In genomic region chr5:169602535-169602934, GRCh38 we compare ENCODE assay signal across 18 cellular contexts. TPM values are rescaled to one million over a fixed set of nuclear protein-coding genes. Genes with fewer than 3 reads are reported as not detected.
DNase-seq lines count a peak whose midpoint lies in the region; ATAC-seq and TF ChIP-seq lines count a peak whose summit lies in the region.
"Had no signal": no experiment of that assay in that cellular context is flagged by ENCODE, and none has a peak within 500 bp of the region (broad histone marks: within the 10 kb centered on the region; RNA-seq: fewer than 3 reads in every experiment).

No MANE protein-coding gene starts in this region.

- DNase-seq in GM23248 (peak; percentile 70), fibroblast of mammary gland (ENCODE audit: low read depth) (peak; percentile 15), NCI-H2081 treated with DMSO at 0.1 percent for 48 hours (lab: John Stamatoyannopoulos, UW) (no peak), superior temporal gyrus (ENCODE audit: extremely low spot score) (no peak), NCI-H1436 treated with DMSO at 0.1 percent for 48 hours (lab: John Stamatoyannopoulos, UW) (no peak), left ventricle myocardium superior (no peak)
- DNase-seq: 8988T; CD4-positive, alpha-beta T cell; NCI-H1092 treated with DMSO at 0.1 percent for 48 hours; NCI-H1930; NCI-H2171 treated with DMSO at 0.1 percent for 48 hours; NCI-H774; Peyer's patch; SHP77 had no signal

- H2AFZ ChIP-seq in ACC112 (ENCODE audit: low read length, unreplicated experiment) = no peak overlapping the region
- H2AFZ ChIP-seq in GM23248 = no peak overlapping the region

- H3K36me3 ChIP-seq in ACC112 (ENCODE audit: insufficient read depth, low read length) = peaks cover 67% of the 10 kb centered on the region
- H3K36me3 ChIP-seq in GM23248 (ENCODE audit: low read depth) = peaks cover 82% of the 10 kb centered on the region

- in situ Hi-C loops in GM23248 (cut with MboI) = no loop called here

- H3K4me1 ChIP-seq in ACC112 (ENCODE audit: control insufficient read depth, insufficient read depth, low read length, unreplicated experiment) (peaks cover 18% of the 10 kb centered on the region), GM23248 (ENCODE audit: insufficient read depth) (peaks cover 24% of the 10 kb centered on the region)
- H3K4me1 ChIP-seq: Peyer's patch had no signal

- H3K9me3 ChIP-seq in GM23248 (ENCODE audit: low read depth) = no peaks in the 10 kb centered on the region
- H3K9me3 ChIP-seq: Peyer's patch had no signal

- no peak for TF ChIP-seq CTCF in fibroblast of mammary gland (conservative IDR thresholded peaks at IDR 0.05; ENCODE audit: control insufficient read depth, insufficient read depth, low read depth, low read length)

- intact Hi-C loops in left ventricle myocardium superior (cut with micrococcal nuclease) = no loop called here

- no peaks in the 10 kb centered on the region for H3K9me2 ChIP-seq in GM23248 (ENCODE audit: insufficient read depth)

- H3K9ac ChIP-seq in GM23248 = no peak overlapping the region

- ATAC-seq in SK-N-SH treated with all-trans-retinoic acid at 6 μM for 48 hours (peak; percentile 83), left ventricle myocardium superior (no peak)
- ATAC-seq: K562 had no signal

- H3K27ac ChIP-seq in ACC112 (ENCODE audit: low read depth, low read length) (peak overlapping the region; percentile 54), GM23248 (peak overlapping the region; percentile 47)
- H3K27ac ChIP-seq: HL-60, Peyer's patch had no signal

- H3K27me3 ChIP-seq in ACC112 (ENCODE audit: insufficient read depth, low read length) = no peaks in the 10 kb centered on the region
- no peaks in the 10 kb centered on the region for H3K27me3 ChIP-seq in GM23248 (replicated peaks; ENCODE audit: insufficient read depth)
- H3K27me3 ChIP-seq: Peyer's patch had no signal

- no peak overlapping the region for H3K4me3 ChIP-seq in ACC112 (ENCODE audit: low read depth, low read length)
- no peak overlapping the region for H3K4me3 ChIP-seq in GM23248
- H3K4me3 ChIP-seq in fibroblast of mammary gland (ENCODE audit: control insufficient read depth, low read depth, low read length) = no peak overlapping the region
- H3K4me3 ChIP-seq: K562, Peyer's patch had no signal

- H3K79me2 ChIP-seq in ACC112 (ENCODE audit: control insufficient read depth, insufficient read depth, low read length, unreplicated experiment) (peaks cover 5% of the 10 kb centered on the region), GM23248 (ENCODE audit: insufficient read depth) (peaks cover 11% of the 10 kb centered on the region)

- no peaks in the 10 kb centered on the region for H4K20me1 ChIP-seq in GM23248 (ENCODE audit: insufficient read depth)

- H3F3A ChIP-seq in GM23248 (ENCODE audit: insufficient read depth) = peaks cover 98% of the 10 kb centered on the region

- peak overlapping the region; percentile 35 for H3K4me2 ChIP-seq in GM23248 (ENCODE audit: unreplicated experiment)

TF ChIP-seq in SK-N-SH treated with all-trans-retinoic acid at 6 μM for 48 hours, 23 proteins besides CTCF, POLR2A, EP300 and RAD21 (continues in another document):
- no peak for TF ChIP-seq RARB (CRISPR knock-in tag; IDR thresholded peaks at IDR 0.05)
- TF ChIP-seq GLIS3 (CRISPR knock-in tag; IDR thresholded peaks at IDR 0.05) = no peak
- no peak for TF ChIP-seq CSDC2 (CRISPR knock-in tag; IDR thresholded peaks at IDR 0.05)
- TF ChIP-seq ARNTL (CRISPR knock-in tag; IDR thresholded peaks at IDR 0.05; ENCODE audit: borderline replicate concordance, low read depth) = no peak
- TF ChIP-seq ZC3H10 (CRISPR knock-in tag; IDR thresholded peaks at IDR 0.05) = peak; percentile 84
- no peak for TF ChIP-seq ZNF565 (CRISPR knock-in tag; conservative IDR thresholded peaks at IDR 0.05; ENCODE audit: low read depth)
- peak; percentile 100 for TF ChIP-seq ISL1 (CRISPR knock-in tag; IDR thresholded peaks at IDR 0.05)
- TF ChIP-seq OSR1 (CRISPR knock-in tag; IDR thresholded peaks at IDR 0.05) = no peak
- no peak for TF ChIP-seq TSHZ2 (CRISPR knock-in tag; IDR thresholded peaks at IDR 0.05)
- TF ChIP-seq ZNF70 (CRISPR knock-in tag; IDR thresholded peaks at IDR 0.05) = no peak
- no peak for TF ChIP-seq SNAI2 (CRISPR knock-in tag; IDR thresholded peaks at IDR 0.05)
- TF ChIP-seq CREB5 (CRISPR knock-in tag; IDR thresholded peaks at IDR 0.05; ENCODE audit: low read depth) = peak; percentile 76
- no peak for TF ChIP-seq BACH2 (CRISPR knock-in tag; IDR thresholded peaks at IDR 0.05; ENCODE audit: borderline replicate concordance)
- peak; percentile 89; the same call in 1 of the 2 replicates for TF ChIP-seq PATZ1 (CRISPR knock-in tag; IDR thresholded peaks at IDR 0.05; ENCODE audit: borderline replicate concordance)
- TF ChIP-seq TCF4 (CRISPR knock-in tag; IDR thresholded peaks at IDR 0.05; ENCODE audit: borderline replicate concordance) = no peak
- TF ChIP-seq ZNF8 (CRISPR knock-in tag; IDR thresholded peaks at IDR 0.05) = no peak
- TF ChIP-seq CSRNP3 (CRISPR knock-in tag; IDR thresholded peaks at IDR 0.05) = 0 out of 2 replicates have a peak, but pooled peaks have one; percentile 22
- TF ChIP-seq ZFP3 (CRISPR knock-in tag; IDR thresholded peaks at IDR 0.05) = no peak
- no peak for TF ChIP-seq TOX (CRISPR knock-in tag; IDR thresholded peaks at IDR 0.05; ENCODE audit: borderline replicate concordance)
- no peak for TF ChIP-seq PPARA (CRISPR knock-in tag; IDR thresholded peaks at IDR 0.05; ENCODE audit: borderline replicate concordance)

RNA-seq across cellular contexts. Expression of gene SPDL1, which starts 19.0 kb away (rescaled TPM):
- 123 and 215 TPM in 2 replicates for total RNA-seq in GM23248 (2014; rRNA removed; shearing (Covaris generic))
- polyA plus RNA-seq in GM23248 (2016; fragmentation: Nextera tagmentation; extraction: Ambion mirVana) = 177 TPM in 2 replicates
- total RNA-seq in left ventricle myocardium superior = 3.5 TPM

RNA-seq across cellular contexts. Expression of gene DOCK2, which starts 34.5 kb away (rescaled TPM):
- 10.4 and 12.1 TPM in 2 replicates for total RNA-seq in GM23248 (2014; rRNA removed; shearing (Covaris generic))
- 5.4 and 6.5 TPM in 2 replicates for polyA plus RNA-seq in GM23248 (2016; fragmentation: Nextera tagmentation; extraction: Ambion mirVana)
- total RNA-seq in left ventricle myocardium superior = 7.5 TPM

Comparison
In these comparisons a context has a peak if more than half of its experiments do, and no peak if none do; other contexts are left out.
1. DNase-seq: peak in GM23248 (single experiment) and fibroblast of mammary gland (single experiment); none in NCI-H2081 treated with DMSO at 0.1 percent for 48 hours (single experiment), superior temporal gyrus (single experiment), NCI-H1436 treated with DMSO at 0.1 percent for 48 hours (single experiment) and left ventricle myocardium superior (single experiment).
2. RNA of gene SPDL1, which starts 19.0 kb away (total RNA-seq): 123 to 215 TPM in GM23248; 3.5 TPM in left ventricle myocardium superior (single experiment); every median in the first group is over 10 times any median in the second.